Comparison of ENCODE assay signal across 1 cellular context in genomic region chr5:178127300-178128009, GRCh38.
A peak's percentile ranks its signal among the peaks of the same experiment; 100 is the strongest.
TF ChIP-seq lines count a peak whose summit lies in the region.
"Not testable (repeated sequence)": the region's sequence is repeated elsewhere in the genome, so short reads cannot be mapped to it uniquely, and the experiment has no call there.

No MANE protein-coding gene starts in this region.

TF ChIP-seq in K562, 482 proteins besides CTCF, POLR2A, EP300 and RAD21 (continued from another document and continues in another):
- TF ChIP-seq MGA (IDR thresholded peaks at IDR 0.05) (peak; percentile 58), CEBPB (tag; IDR thresholded peaks at IDR 0.05) (peak; percentile 93), ARNT (IDR thresholded peaks at IDR 0.05) (peak; percentile 91 to 96; a peak in 3 of 4 replicates), MNT (conservative IDR thresholded peaks at IDR 0.05) (peak; percentile 69 to 83), MLLT1 (IDR thresholded peaks at IDR 0.05) (peak; percentile 59 to 77; a peak in 3 of 4 replicates), TOE1 (IDR thresholded peaks at IDR 0.05; ENCODE audit: borderline replicate concordance) (peak; percentile 66; the same call in 1 of the 2 replicates), RB1 (IDR thresholded peaks at IDR 0.05; ENCODE audit: low read depth) (peak; percentile 4; the same call in 1 of the 2 replicates), KLF1 (tag; IDR thresholded peaks at IDR 0.05) (peak; percentile 60; the same call in 1 of the 2 replicates), MBD2 (IDR thresholded peaks at IDR 0.05; ENCODE audit: borderline replicate concordance, low read depth) (peak; percentile 42; the same call in 1 of the 2 replicates), CBX3 (IDR thresholded peaks at IDR 0.05; ENCODE audit: borderline replicate concordance in 1 of 2, low read length in 2 of 2) (peak in 1 of 2 experiments; percentile 57; a peak in 2 of 3 replicates), LEF1 (IDR thresholded peaks at IDR 0.05) (peak; percentile 90), NEUROD1 (IDR thresholded peaks at IDR 0.05; ENCODE audit: borderline replicate concordance, low read depth, low read length, partially characterized antibody) (peak; percentile 59), ZNF121 (CRISPR knock-in tag; conservative IDR thresholded peaks at IDR 0.05) (peak; percentile 99), NONO (IDR thresholded peaks at IDR 0.05; ENCODE audit: low read depth in 2 of 2, low read length in 1 of 2) (0 out of 4 replicates have a peak, but pooled peaks of 1 of the 2 experiments have one; percentile 38), FOXK2 (conservative IDR thresholded peaks at IDR 0.05 in 1 of 2, IDR thresholded peaks at IDR 0.05 in 1 of 2; ENCODE audit: low read depth in 2 of 2) (peak; percentile 79 to 86), RAD51 (IDR thresholded peaks at IDR 0.05; ENCODE audit: borderline replicate concordance, low read depth) (0 out of 2 replicates have a peak, but pooled peaks have one; percentile 22), PML (IDR thresholded peaks at IDR 0.05; ENCODE audit: low read length) (peak; percentile 93), JUN (IDR thresholded peaks at IDR 0.05; ENCODE audit: borderline replicate concordance, low read depth, low read length) (peak; percentile 43; the same call in 1 of the 2 replicates), PHB (CRISPR knock-in tag; IDR thresholded peaks at IDR 0.05) (0 out of 2 replicates have a peak, but pooled peaks have one; percentile 63), ZBTB2 (IDR thresholded peaks at IDR 0.05) (peak; percentile 62; the same call in 1 of the 2 replicates), RBFOX2 (IDR thresholded peaks at IDR 0.05; ENCODE audit: low read depth, low read length) (peak; percentile 65), PBX2 (tag; conservative IDR thresholded peaks at IDR 0.05; ENCODE audit: low read depth) (peak; percentile 86), NRF1 (conservative IDR thresholded peaks at IDR 0.05 in 1 of 2, IDR thresholded peaks at IDR 0.05 in 1 of 2) (peak in 1 of 2 experiments; percentile 28; a peak in 1 of 4 replicates)
- TF ChIP-seq TOE1 (CRISPR knock-in tag; IDR thresholded peaks at IDR 0.05; ENCODE audit: borderline replicate concordance, low read depth); JUN (CRISPR knock-in tag; IDR thresholded peaks at IDR 0.05; ENCODE audit: borderline replicate concordance); PBX2 (CRISPR knock-in tag; IDR thresholded peaks at IDR 0.05; ENCODE audit: low read depth): not testable (repeated sequence)
